In genomic region chr1:213326666-213327317, GRCh38 we compare ENCODE assay signal across 10 cellular contexts.
DNase-seq lines count a peak whose midpoint lies in the region; TF ChIP-seq lines count a peak whose summit lies in the region.
"Had no signal": no experiment of that assay in that cellular context is flagged by ENCODE, and none has a peak within 500 bp of the region (broad histone marks: within the 10 kb centered on the region; RNA-seq: fewer than 3 reads in every experiment).

No MANE protein-coding gene starts in this region.

- in situ Hi-C loops in HAP-1 (cut with MboI; ENCODE audit: low sequenced_read_pairs): no loop called here

- intact Hi-C loops in testis (cut with DNase I; ENCODE audit: low total_unique reads): no loop called here

- H3K27me3 ChIP-seq in HAP-1 (ENCODE audit: low read depth) (no peaks in the 10 kb centered on the region), testis (no peaks in the 10 kb centered on the region)

- DNase-seq in GM03348 (ENCODE audit: low spot score): peak; percentile 73
- peak; percentile 76 for DNase-seq in RPMI7951 (ENCODE audit: low read depth)
- peak; percentile 71 for DNase-seq in fibroblast of the aortic adventitia (ENCODE audit: low read depth)
- peak; percentile 54 for DNase-seq in skeletal muscle cell (ENCODE audit: low read depth)
- no peak for DNase-seq in HAP-1 (ENCODE audit: low spot score in 2 of 2)
- DNase-seq in NCI-H510A (lab: John Stamatoyannopoulos, UW): no peak
- no peak for DNase-seq in UCSD-AML1 (lab: John Stamatoyannopoulos, UW; ENCODE audit: unreplicated experiment)
- DNase-seq in testis: no peak
- DNase-seq: effector memory CD8-positive, alpha-beta T cell; NCI-H2081 treated with DMSO at 0.1 percent for 48 hours had no signal

- H3K36me3 ChIP-seq in HAP-1 (replicated peaks) (no peaks in the 10 kb centered on the region), testis (ENCODE audit: low read depth, missing control alignments) (no peaks in the 10 kb centered on the region)

- H3K9me3 ChIP-seq in HAP-1: no peaks in the 10 kb centered on the region
- H3K9me3 ChIP-seq in testis: no peaks in the 10 kb centered on the region

- H3K4me3 ChIP-seq in fibroblast of the aortic adventitia (ENCODE audit: low read depth, low read length): no peak overlapping the region
- no peak overlapping the region for H3K4me3 ChIP-seq in skeletal muscle cell (ENCODE audit: low read depth, low read length)
- H3K4me3 ChIP-seq in HAP-1: no peak overlapping the region
- H3K4me3 ChIP-seq in testis: no peak overlapping the region

- H3K4me1 ChIP-seq in HAP-1 (no peaks in the 10 kb centered on the region), testis (no peaks in the 10 kb centered on the region)

- WGBS in testis, 2 donors: 83 to 86% methylated on average over 3 of the region's 3 CpGs

- no peak overlapping the region for H3K27ac ChIP-seq in testis

- TF ChIP-seq POLR2A in testis (IDR thresholded peaks at IDR 0.05): no peak

- TF ChIP-seq CTCF in fibroblast of the aortic adventitia (IDR thresholded peaks at IDR 0.05; ENCODE audit: insufficient read depth, low read length) (no peak), testis (IDR thresholded peaks at IDR 0.05) (no peak)

Comparison
In these comparisons a context has a peak if more than half of its experiments do, and no peak if none do; other contexts are left out.
1. DNase-seq: peak in GM03348 (single experiment), RPMI7951 (single experiment), fibroblast of the aortic adventitia (single experiment) and skeletal muscle cell (single experiment); none in HAP-1 (0 of 2), NCI-H510A (single experiment), UCSD-AML1 (single experiment) and testis (single experiment).